ENCODE assay signal across 26 cellular contexts in the genomic region with DNA sequence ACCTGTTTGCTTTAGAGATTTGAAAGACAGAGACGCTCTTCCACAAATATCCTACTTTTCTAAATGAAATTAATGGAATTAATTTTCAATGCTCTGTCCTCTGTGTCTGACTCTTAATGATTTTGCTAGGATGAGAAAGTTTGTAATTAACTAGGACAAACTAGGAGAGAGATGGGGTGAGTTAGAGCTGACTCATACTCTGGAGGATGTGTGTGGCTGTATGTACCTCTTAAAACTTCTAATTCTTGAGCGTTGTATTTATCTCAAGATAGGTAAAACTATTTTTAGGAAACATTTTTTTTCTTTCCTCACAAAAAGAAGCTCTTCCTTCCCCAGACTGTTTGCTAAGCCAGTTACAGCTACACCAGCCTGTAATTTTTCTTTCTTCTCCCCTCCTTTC.
"Had no signal": no experiment of that assay in that cellular context is flagged by ENCODE, and none has a peak within 500 bp of the region (broad histone marks: within the 10 kb centered on the region; RNA-seq: fewer than 3 reads in every experiment).

No MANE protein-coding gene starts in this region.

- H3K36me3 ChIP-seq: neural progenitor cell, pancreas, prostate gland, right lobe of liver, sigmoid colon, stomach, thoracic aorta, thyroid gland, tibial nerve, upper lobe of left lung, vagina had no signal

- H3K27ac ChIP-seq: neural progenitor cell, pancreas, prostate gland, right lobe of liver, sigmoid colon, stomach, thoracic aorta, thyroid gland, tibial nerve, upper lobe of left lung, vagina had no signal

- H3K9ac ChIP-seq: neural progenitor cell had no signal

- H3K27me3 ChIP-seq: neural progenitor cell, pancreas, right lobe of liver, sigmoid colon, stomach, thyroid gland, tibial nerve, upper lobe of left lung, vagina had no signal

- H3K4me2 ChIP-seq: neural progenitor cell had no signal

- H2AFZ ChIP-seq: neural progenitor cell had no signal

- H3K27ac Mint-ChIP-seq: natural killer cell; nephron; neural progenitor cell; stimulated activated effector memory CD8-positive, alpha-beta T cell treated with anti-CD3 and anti-CD28 coated beads, Interleukin-12 subunit alpha, Interleukin-12 subunit beta, amount 100 ng/mL, for 72 hours; stimulated activated naive B cell treated with anti-CD40 and anti-IgM and Interleukin-4, amounts not matched to agents 10 μg/mL and 1 μg/mL and 100 μg/mL, for 72 hours; stimulated activated naive CD8-positive, alpha-beta T cell treated with anti-CD3 and anti-CD28 coated beads, Interleukin-15, Interleukin-2, amounts not matched to agents 100 ng/mL and 50 ng/mL, for 24 hours had no signal

- H3K4me1 Mint-ChIP-seq: natural killer cell; nephron; neural progenitor cell; stimulated activated effector memory CD8-positive, alpha-beta T cell treated with anti-CD3 and anti-CD28 coated beads, Interleukin-12 subunit alpha, Interleukin-12 subunit beta, amount 100 ng/mL, for 72 hours; stimulated activated naive B cell treated with anti-CD40 and anti-IgM and Interleukin-4, amounts not matched to agents 10 μg/mL and 1 μg/mL and 100 μg/mL, for 72 hours had no signal

- H3K36me3 Mint-ChIP-seq: natural killer cell; neural progenitor cell; stimulated activated effector memory CD8-positive, alpha-beta T cell treated with anti-CD3 and anti-CD28 coated beads, Interleukin-12 subunit alpha, Interleukin-12 subunit beta, amount 100 ng/mL, for 72 hours; stimulated activated naive B cell treated with anti-CD40 and anti-IgM and Interleukin-4, amounts not matched to agents 10 μg/mL and 1 μg/mL and 100 μg/mL, for 72 hours had no signal

- H3K9me3 ChIP-seq: pancreas, prostate gland, right lobe of liver, sigmoid colon, thoracic aorta, thyroid gland, tibial nerve, upper lobe of left lung, vagina had no signal

- H3K27me3 Mint-ChIP-seq: stimulated activated naive B cell treated with anti-CD40 and anti-IgM and Interleukin-4, amounts not matched to agents 10 μg/mL and 1 μg/mL and 100 μg/mL, for 72 hours; stimulated activated naive CD8-positive, alpha-beta T cell treated with anti-CD3 and anti-CD28 coated beads, Interleukin-15, Interleukin-2, amounts not matched to agents 100 ng/mL and 50 ng/mL, for 24 hours had no signal

- FAIRE-seq: pancreas, small intestine, urothelium cell line had no signal

- H3K4me3 ChIP-seq: neural progenitor cell, pancreas, prostate gland, right lobe of liver, sigmoid colon, stomach, thoracic aorta, thyroid gland, tibial nerve, upper lobe of left lung, vagina had no signal

- DNase-seq: natural killer cell; occipital lobe; pancreas; right cardiac atrium; right lobe of liver; sigmoid colon; small intestine; stimulated activated CD4-positive, alpha-beta T cell treated with anti-CD3 and anti-CD28 coated beads, Interleukin-15, amount 100 ng/mL, for 24 hours; stimulated activated CD4-positive, alpha-beta T cell treated with anti-CD3 and anti-CD28 coated beads, Interleukin-2, amount 100 ng/mL, for 24 hours; stimulated activated CD4-positive, alpha-beta T cell treated with anti-CD3 and anti-CD28 coated beads, Interleukin-2, amount 100 ng/mL, for 48 hours; stimulated activated CD4-positive, alpha-beta T cell treated with anti-CD3 and anti-CD28 coated beads, Interleukin-4, amount 100 ng/mL, for 24 hours; stimulated activated naive B cell treated with anti-CD40 and anti-IgM and Interleukin-4, amounts not matched to agents 10 μg/mL and 1 μg/mL and 100 μg/mL, for 72 hours; stimulated activated naive CD4-positive, alpha-beta T cell treated with Interleukin-2 at 50 U/mL for 16 hours; stomach; thyroid gland; trophoblast cell; upper lobe of left lung had no signal

- ATAC-seq: natural killer cell; pancreas; right cardiac atrium; right lobe of liver; stimulated activated effector memory CD8-positive, alpha-beta T cell treated with anti-CD3 and anti-CD28 coated beads, Interleukin-12 subunit alpha, Interleukin-12 subunit beta, amount 100 ng/mL, for 72 hours; stimulated activated naive B cell treated with anti-CD40 and anti-IgM and Interleukin-4, amounts not matched to agents 10 μg/mL and 1 μg/mL and 100 μg/mL, for 72 hours had no signal

- H3K4me3 Mint-ChIP-seq: natural killer cell; nephron; neural progenitor cell; stimulated activated effector memory CD8-positive, alpha-beta T cell treated with anti-CD3 and anti-CD28 coated beads, Interleukin-12 subunit alpha, Interleukin-12 subunit beta, amount 100 ng/mL, for 72 hours; stimulated activated naive B cell treated with anti-CD40 and anti-IgM and Interleukin-4, amounts not matched to agents 10 μg/mL and 1 μg/mL and 100 μg/mL, for 72 hours; stimulated activated naive CD8-positive, alpha-beta T cell treated with anti-CD3 and anti-CD28 coated beads, Interleukin-15, Interleukin-2, amounts not matched to agents 100 ng/mL and 50 ng/mL, for 24 hours had no signal

- H3K4me1 ChIP-seq: neural progenitor cell, pancreas, prostate gland, right lobe of liver, sigmoid colon, stomach, thyroid gland, tibial nerve, upper lobe of left lung, vagina had no signal
